ENCODE assay signal across 1 cellular context in the genomic region with DNA sequence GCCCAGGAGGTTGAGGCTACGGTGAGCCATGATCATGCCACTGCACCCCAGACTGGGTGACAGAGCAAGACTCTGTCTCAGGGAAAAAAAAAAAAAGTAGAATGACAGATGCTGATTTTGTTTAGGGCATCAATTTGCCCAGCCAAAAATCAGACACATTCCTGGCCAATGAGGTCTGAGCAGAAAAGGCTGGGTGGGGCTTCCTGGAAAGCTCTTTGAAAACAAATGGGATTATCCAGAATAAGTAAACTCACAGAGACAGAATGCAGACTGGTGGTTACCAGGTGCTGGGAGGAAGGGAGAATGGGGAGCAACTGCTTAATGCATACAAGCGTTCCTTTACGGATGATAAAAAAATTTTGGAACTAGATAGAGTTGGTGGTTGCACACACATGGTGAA.
TF ChIP-seq lines count a peak whose summit lies in the region.

No MANE protein-coding gene starts in this region.

TF ChIP-seq in A549, 52 proteins besides CTCF, POLR2A, EP300 and RAD21 (continued from another document):
- TF ChIP-seq, protein P1, sequence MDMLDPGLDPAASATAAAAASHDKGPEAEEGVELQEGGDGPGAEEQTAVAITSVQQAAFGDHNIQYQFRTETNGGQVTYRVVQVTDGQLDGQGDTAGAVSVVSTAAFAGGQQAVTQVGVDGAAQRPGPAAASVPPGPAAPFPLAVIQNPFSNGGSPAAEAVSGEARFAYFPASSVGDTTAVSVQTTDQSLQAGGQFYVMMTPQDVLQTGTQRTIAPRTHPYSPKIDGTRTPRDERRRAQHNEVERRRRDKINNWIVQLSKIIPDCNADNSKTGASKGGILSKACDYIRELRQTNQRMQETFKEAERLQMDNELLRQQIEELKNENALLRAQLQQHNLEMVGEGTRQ (IDR thresholded peaks at IDR 0.05): no peak
- TF ChIP-seq POLR2AphosphoS2 (conservative IDR thresholded peaks at IDR 0.05; ENCODE audit: low read length): no peak
- no peak for TF ChIP-seq MAZ (IDR thresholded peaks at IDR 0.05; ENCODE audit: borderline replicate concordance, low read depth, low read length)
- no peak for TF ChIP-seq SMC3 (IDR thresholded peaks at IDR 0.05)
- no peak for TF ChIP-seq FOSB (CRISPR knock-in tag; IDR thresholded peaks at IDR 0.05)
- no peak for TF ChIP-seq SREBF2 (IDR thresholded peaks at IDR 0.05)
- TF ChIP-seq TFCP2L1 (CRISPR knock-in tag; IDR thresholded peaks at IDR 0.05): no peak
- no peak for TF ChIP-seq ZFP36 (IDR thresholded peaks at IDR 0.05; ENCODE audit: borderline replicate concordance, partially characterized antibody)
- TF ChIP-seq TP53 (CRISPR knock-in tag; IDR thresholded peaks at IDR 0.05): no peak
- no peak for TF ChIP-seq ZC3H11A (IDR thresholded peaks at IDR 0.05)
- TF ChIP-seq, protein P2, sequence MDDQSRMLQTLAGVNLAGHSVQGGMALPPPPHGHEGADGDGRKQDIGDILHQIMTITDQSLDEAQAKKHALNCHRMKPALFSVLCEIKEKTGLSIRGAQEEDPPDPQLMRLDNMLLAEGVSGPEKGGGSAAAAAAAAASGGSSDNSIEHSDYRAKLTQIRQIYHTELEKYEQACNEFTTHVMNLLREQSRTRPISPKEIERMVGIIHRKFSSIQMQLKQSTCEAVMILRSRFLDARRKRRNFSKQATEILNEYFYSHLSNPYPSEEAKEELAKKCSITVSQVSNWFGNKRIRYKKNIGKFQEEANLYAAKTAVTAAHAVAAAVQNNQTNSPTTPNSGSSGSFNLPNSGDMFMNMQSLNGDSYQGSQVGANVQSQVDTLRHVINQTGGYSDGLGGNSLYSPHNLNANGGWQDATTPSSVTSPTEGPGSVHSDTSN (IDR thresholded peaks at IDR 0.05): no peak
- TF ChIP-seq ZNF302 (CRISPR knock-in tag; IDR thresholded peaks at IDR 0.05): no peak
- no peak for TF ChIP-seq PHF8 (IDR thresholded peaks at IDR 0.05; ENCODE audit: borderline replicate concordance, low read depth)
- TF ChIP-seq, protein P3, sequence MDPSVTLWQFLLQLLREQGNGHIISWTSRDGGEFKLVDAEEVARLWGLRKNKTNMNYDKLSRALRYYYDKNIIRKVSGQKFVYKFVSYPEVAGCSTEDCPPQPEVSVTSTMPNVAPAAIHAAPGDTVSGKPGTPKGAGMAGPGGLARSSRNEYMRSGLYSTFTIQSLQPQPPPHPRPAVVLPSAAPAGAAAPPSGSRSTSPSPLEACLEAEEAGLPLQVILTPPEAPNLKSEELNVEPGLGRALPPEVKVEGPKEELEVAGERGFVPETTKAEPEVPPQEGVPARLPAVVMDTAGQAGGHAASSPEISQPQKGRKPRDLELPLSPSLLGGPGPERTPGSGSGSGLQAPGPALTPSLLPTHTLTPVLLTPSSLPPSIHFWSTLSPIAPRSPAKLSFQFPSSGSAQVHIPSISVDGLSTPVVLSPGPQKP (IDR thresholded peaks at IDR 0.05; ENCODE audit: low read depth, low read length): no peak
